ENCODE assay signal across 22 cellular contexts in genomic region chr20:5710551-5710950, GRCh38.
"Had no signal": no experiment of that assay in that cellular context is flagged by ENCODE, and none has a peak within 500 bp of the region (broad histone marks: within the 10 kb centered on the region; RNA-seq: fewer than 3 reads in every experiment).

No MANE protein-coding gene starts in this region.

- H3K27me3 ChIP-seq: heart right ventricle, hepatocyte, ovary, right atrium auricular region, sigmoid colon, spleen, tibial nerve, uterus had no signal

- H3K36me3 ChIP-seq: heart right ventricle, ovary, right atrium auricular region, sigmoid colon, spleen, tibial nerve, uterus had no signal

- H3K4me3 ChIP-seq: heart right ventricle, hepatocyte, lung, mucosa of descending colon, ovary, right atrium auricular region, sigmoid colon, spleen, tibial nerve, uterus had no signal

- H3K4me1 ChIP-seq: sigmoid colon, tibial nerve, uterus had no signal

- H3K79me2 ChIP-seq: hepatocyte had no signal

- H3K27ac ChIP-seq: hepatocyte, ovary, right atrium auricular region, sigmoid colon, spleen, tibial nerve, uterus had no signal

- FAIRE-seq: small intestine had no signal

- H2AFZ ChIP-seq: hepatocyte had no signal

- ATAC-seq: left lobe of liver; mucosa of descending colon; naive thymus-derived CD4-positive, alpha-beta T cell; natural killer cell treated with Interleukin-12 subunit alpha and Interleukin-12 subunit beta and Interleukin-15 and Interleukin-18, amount 100 ng/mL, for 72 hours; stimulated activated memory B cell treated with anti-CD40 and anti-IgM and Interleukin-4, amounts not matched to agents 10 μg/mL and 1 μg/mL and 100 μg/mL, for 72 hours; stimulated activated naive CD8-positive, alpha-beta T cell treated with anti-CD3 and anti-CD28 coated beads, Interleukin-15, amount 100 ng/mL, for 72 hours had no signal

- H3K4me2 ChIP-seq: hepatocyte had no signal

- H3K9me3 ChIP-seq: ovary, sigmoid colon, uterus had no signal

- DNase-seq: heart right ventricle; islet precursor cell; midbrain; mucosa of descending colon; naive thymus-derived CD4-positive, alpha-beta T cell; ovary; sigmoid colon; small intestine; spleen; stimulated activated CD4-positive, alpha-beta T cell treated with anti-CD3 and anti-CD28 coated beads, Interleukin-4, amount 100 ng/mL, for 4 hours; stimulated activated CD8-positive, alpha-beta memory T cell treated with anti-CD3 and anti-CD28 coated beads, Interleukin-4, amount 100 ng/mL, for 48 hours; stimulated activated naive CD4-positive, alpha-beta T cell treated with Interleukin-2 at 50 U/mL for 16 hours; stimulated activated naive CD8-positive, alpha-beta T cell treated with anti-CD3 and anti-CD28 coated beads, Interleukin-15, amount 100 ng/mL, for 72 hours; substantia nigra; uterus had no signal
